ENCODE assay signal across 10 cellular contexts in genomic region chr17:16450028-16450427, GRCh38.
"Had no signal": no experiment of that assay in that cellular context is flagged by ENCODE, and none has a peak within 500 bp of the region (broad histone marks: within the 10 kb centered on the region; RNA-seq: fewer than 3 reads in every experiment).

No MANE protein-coding gene starts in this region.

- DNase-seq: activated gamma-delta T cell; effector CD8-positive, alpha-beta T cell; mesendoderm; T1000; transverse colon had no signal

- ATAC-seq: stimulated activated memory B cell treated with anti-CD40 and anti-IgM and Interleukin-4, amounts not matched to agents 10 μg/mL and 1 μg/mL and 100 μg/mL, for 72 hours had no signal

- H3K4me3 Mint-ChIP-seq: stimulated activated memory B cell treated with anti-CD40 and anti-IgM and Interleukin-4, amounts not matched to agents 10 μg/mL and 1 μg/mL and 100 μg/mL, for 72 hours had no signal

- H3K9me3 ChIP-seq: right atrium auricular region, transverse colon had no signal

- H3K27me3 ChIP-seq: hepatocyte, right atrium auricular region, transverse colon had no signal

- H3K27ac Mint-ChIP-seq: stimulated activated memory B cell treated with anti-CD40 and anti-IgM and Interleukin-4, amounts not matched to agents 10 μg/mL and 1 μg/mL and 100 μg/mL, for 72 hours had no signal

- H3K9me3 Mint-ChIP-seq: stimulated activated memory B cell treated with anti-CD40 and anti-IgM and Interleukin-4, amounts not matched to agents 10 μg/mL and 1 μg/mL and 100 μg/mL, for 72 hours had no signal

- H3K27me3 Mint-ChIP-seq: stimulated activated memory B cell treated with anti-CD40 and anti-IgM and Interleukin-4, amounts not matched to agents 10 μg/mL and 1 μg/mL and 100 μg/mL, for 72 hours had no signal

- H3K4me3 ChIP-seq: coronary artery, hepatocyte, right atrium auricular region, smooth muscle cell, transverse colon had no signal
